In the genomic region with DNA sequence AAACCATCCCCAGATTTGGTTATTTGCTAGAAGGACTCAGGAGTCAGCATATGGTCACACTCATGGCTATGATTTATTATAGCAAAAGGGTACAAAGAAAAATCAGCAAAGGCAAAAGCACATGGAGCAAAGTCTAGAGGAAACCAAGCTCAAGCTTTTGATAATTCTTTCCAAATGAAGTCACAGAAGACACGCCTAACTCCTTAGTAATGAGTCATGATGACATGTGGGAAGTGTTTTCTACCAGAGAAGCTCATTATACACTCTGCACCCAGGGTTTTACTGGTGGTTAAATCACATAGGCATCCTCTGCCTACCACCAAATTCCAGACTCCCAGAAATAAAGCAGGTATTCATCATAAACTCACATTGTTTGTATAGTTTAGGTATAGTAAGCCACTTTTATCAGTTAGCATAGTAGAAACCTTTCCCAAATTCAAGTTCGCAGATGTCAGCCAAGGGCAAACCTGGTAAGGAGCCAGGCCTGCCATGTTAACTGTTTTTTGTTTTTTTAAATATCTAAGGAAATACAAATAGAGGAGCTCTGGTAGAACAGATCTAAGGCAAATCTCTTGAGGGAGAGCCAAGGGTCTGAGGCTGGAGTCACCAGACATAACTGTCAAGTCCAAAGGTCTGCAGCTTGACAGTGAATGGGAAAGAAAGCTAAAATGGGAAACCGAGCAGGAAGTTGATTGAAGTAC, we compare ENCODE assay signal across 9 cellular contexts. TPM values are rescaled to one million over a fixed set of nuclear protein-coding genes. Genes with fewer than 3 reads are reported as not detected.
DNase-seq lines count a peak whose midpoint lies in the region; ATAC-seq and TF ChIP-seq lines count a peak whose summit lies in the region.
"Had no signal": no experiment of that assay in that cellular context is flagged by ENCODE, and none has a peak within 500 bp of the region (broad histone marks: within the 10 kb centered on the region; RNA-seq: fewer than 3 reads in every experiment).

No MANE protein-coding gene starts in this region.

- H3K27me3 ChIP-seq in thoracic aorta (replicated peaks; ENCODE audit: insufficient read depth): no peaks in the 10 kb centered on the region
- H3K27me3 ChIP-seq in neural progenitor cell: no peaks in the 10 kb centered on the region

- no peaks in the 10 kb centered on the region for H3F3A ChIP-seq in neural progenitor cell (ENCODE audit: low read depth)

- no peak overlapping the region for H3K4me3 Mint-ChIP-seq in neural progenitor cell
- H3K4me3 Mint-ChIP-seq: activated CD8-positive, alpha-beta memory T cell treated with anti-CD3 and anti-CD28 coated beads, Interleukin-2, amount 10 ng/mL, durations not matched to agents 7 days and 5 days had no signal

- H4K20me1 ChIP-seq in neural progenitor cell (ENCODE audit: low read depth): no peaks in the 10 kb centered on the region

- no peak for TF ChIP-seq CTCF in thoracic aorta (IDR thresholded peaks at IDR 0.05)
- TF ChIP-seq CTCF in neural progenitor cell (IDR thresholded peaks at IDR 0.05): no peak

- H3K36me3 Mint-ChIP-seq in neural progenitor cell: no peaks in the 10 kb centered on the region
- H3K36me3 Mint-ChIP-seq: activated CD8-positive, alpha-beta memory T cell treated with anti-CD3 and anti-CD28 coated beads, Interleukin-2, amount 10 ng/mL, durations not matched to agents 7 days and 5 days had no signal

- H2AFZ ChIP-seq in neural progenitor cell (replicated peaks): no peak overlapping the region

- ATAC-seq in thoracic aorta (ENCODE audit: insufficient number of reproducible peaks, low FRiP score, low read depth): peak; percentile 95
- ATAC-seq: activated CD8-positive, alpha-beta memory T cell treated with anti-CD3 and anti-CD28 coated beads, Interleukin-2, amount 10 ng/mL, durations not matched to agents 7 days and 5 days had no signal

- H3K27ac ChIP-seq in thoracic aorta: peak overlapping the region; percentile 69 to 85
- H3K27ac ChIP-seq in neural progenitor cell: no peak overlapping the region

- H3K9me3 ChIP-seq in thoracic aorta: no peaks in the 10 kb centered on the region
- H3K9me3 ChIP-seq in neural progenitor cell (ENCODE audit: low read depth): no peaks in the 10 kb centered on the region

- H3K4me3 ChIP-seq in thoracic aorta (no peak overlapping the region), neural progenitor cell (no peak overlapping the region)

- H3K9me3 Mint-ChIP-seq in neural progenitor cell: no peaks in the 10 kb centered on the region

- no peaks in the 10 kb centered on the region for H3K4me1 Mint-ChIP-seq in neural progenitor cell
- H3K4me1 Mint-ChIP-seq: activated CD8-positive, alpha-beta memory T cell treated with anti-CD3 and anti-CD28 coated beads, Interleukin-2, amount 10 ng/mL, durations not matched to agents 7 days and 5 days had no signal

- H3K27me3 Mint-ChIP-seq in neural progenitor cell (ENCODE audit: insufficient read depth, low read depth): no peaks in the 10 kb centered on the region
- H3K27me3 Mint-ChIP-seq: activated CD8-positive, alpha-beta memory T cell treated with anti-CD3 and anti-CD28 coated beads, Interleukin-2, amount 10 ng/mL, durations not matched to agents 7 days and 5 days had no signal

- H3K4me1 ChIP-seq in thoracic aorta (ENCODE audit: control insufficient read depth in 1 of 2, low read depth in 2 of 2) (peaks cover 16 to 20% of the 10 kb centered on the region in 2 donors), neural progenitor cell (no peaks in the 10 kb centered on the region)

- no peaks in the 10 kb centered on the region for H3K79me2 ChIP-seq in neural progenitor cell (ENCODE audit: low read depth)

- DNase-seq in HPDE6-E6E7 (ENCODE audit: extremely low spot score) (peak; percentile 79), amniotic epithelial cell (ENCODE audit: low read depth) (peak; percentile 95), hepatic stellate cell (ENCODE audit: low spot score) (peak; percentile 80), thoracic aorta (ENCODE audit: low spot score) (no peak), AML-193 (lab: John Stamatoyannopoulos, UW) (no peak), DMS114 treated with DMSO at 0.1 percent for 48 hours (lab: John Stamatoyannopoulos, UW; ENCODE audit: unreplicated experiment) (no peak), neural progenitor cell (ENCODE audit: low spot score) (no peak)
- DNase-seq: activated CD8-positive, alpha-beta memory T cell treated with anti-CD3 and anti-CD28 coated beads, Interleukin-2, amount 10 ng/mL, durations not matched to agents 7 days and 5 days; stimulated activated CD8-positive, alpha-beta memory T cell treated with anti-CD3 and anti-CD28 coated beads, Interleukin-4, amount 100 ng/mL, for 48 hours had no signal

- no peak overlapping the region for H3K4me2 ChIP-seq in neural progenitor cell

- H3K9ac ChIP-seq in neural progenitor cell: no peak overlapping the region

- H3K36me3 ChIP-seq in thoracic aorta (no peaks in the 10 kb centered on the region), neural progenitor cell (no peaks in the 10 kb centered on the region)

- no peak overlapping the region for H3K27ac Mint-ChIP-seq in neural progenitor cell
- H3K27ac Mint-ChIP-seq: activated CD8-positive, alpha-beta memory T cell treated with anti-CD3 and anti-CD28 coated beads, Interleukin-2, amount 10 ng/mL, durations not matched to agents 7 days and 5 days had no signal

RNA-seq across cellular contexts. Expression of gene HIBADH, which starts 15.4 kb away (rescaled TPM):
- total RNA-seq in thoracic aorta (10 to 100 TPM; 21.7 to 30.7 TPM), neural progenitor cell (ENCODE audit: low replicate concordance) (70.6 and 88.6 TPM in 2 replicates)

Comparison
In these comparisons a context has a peak if more than half of its experiments do, and no peak if none do; other contexts are left out.
1. DNase-seq: peak in HPDE6-E6E7 (single experiment), amniotic epithelial cell (single experiment) and hepatic stellate cell (single experiment); none in thoracic aorta (single experiment), AML-193 (0 of 2), DMS114 treated with DMSO at 0.1 percent for 48 hours (single experiment) and neural progenitor cell (single experiment).